ENCODE assay signal across 14 cellular contexts in genomic region chr19:15292140-15292539, GRCh38. TPM values are rescaled to one million over a fixed set of nuclear protein-coding genes. Genes with fewer than 3 reads are reported as not detected.
DNase-seq lines count a peak whose midpoint lies in the region; ATAC-seq and TF ChIP-seq lines count a peak whose summit lies in the region.
"Had no signal": no experiment of that assay in that cellular context is flagged by ENCODE, and none has a peak within 500 bp of the region (broad histone marks: within the 10 kb centered on the region; RNA-seq: fewer than 3 reads in every experiment).

No MANE protein-coding gene starts in this region.

- no peak for ATAC-seq in naive B cell (ENCODE audit: low read depth in 2 of 2)
- no peak for ATAC-seq in HG02870 (IDR thresholded peaks at IDR 0.05; ENCODE audit: unreplicated experiment)
- ATAC-seq: heart right ventricle, K562 had no signal

- POLR2A ChIA-PET in AG04450 (lab: Yijun Ruan, JAX): interaction anchor here (0.8 to 1.5 kb wide), 3 partner anchors 11 to 33 kb away, joined by 3 to 4 read pairs (median 3); no protein-coding TSS in a partner anchor
- POLR2A ChIA-PET in CD8-positive, alpha-beta memory T cell (lab: Charles Lee): no interaction called here
- POLR2A ChIA-PET in activated CD4-positive, alpha-beta memory T cell treated with anti-CD3 and anti-CD28 coated beads for 36 hours (lab: Charles Lee): interaction anchor here (0.8 to 4.7 kb wide), 5 partner anchors 8 to 87 kb away, joined by 3 to 36 read pairs (median 4); partner anchors contain the start of gene AKAP8

- DNase-seq in AG04450 (ENCODE audit: low read depth, low spot score) (no peak), naive B cell (no peak), NCI-H345 treated with DMSO at 0.1 percent for 48 hours (lab: John Stamatoyannopoulos, UW; ENCODE audit: unreplicated experiment) (no peak), nucleus accumbens (lab: John Stamatoyannopoulos, UW) (no peak), NCI-H2107 (lab: John Stamatoyannopoulos, UW) (no peak)
- no peak for DNase-seq in CD8-positive, alpha-beta memory T cell
- DNase-seq in activated CD4-positive, alpha-beta memory T cell treated with anti-CD3 and anti-CD28 coated beads for 36 hours: no peak
- DNase-seq: activated CD8-positive, alpha-beta memory T cell treated with anti-CD3 and anti-CD28 coated beads for 24 hours; heart right ventricle; kidney glomerular epithelial cell; stimulated activated CD4-positive, alpha-beta T cell treated with anti-CD3 and anti-CD28 coated beads, Interleukin-2, amount 100 ng/mL, for 24 hours had no signal

- H3K4me3 Mint-ChIP-seq in CD8-positive, alpha-beta memory T cell: peak overlapping the region in 6 of 7 donors; percentile 38 to 73 (median 55)
- H3K4me3 Mint-ChIP-seq in activated CD4-positive, alpha-beta memory T cell treated with anti-CD3 and anti-CD28 coated beads for 36 hours: no peak overlapping the region
- H3K4me3 Mint-ChIP-seq in naive B cell: peak overlapping the region; percentile 13 to 84 (median 54)

- no peak overlapping the region for H3K4me3 ChIP-seq in AG04450 (ENCODE audit: low read depth, low read length)
- H3K4me3 ChIP-seq in CD8-positive, alpha-beta memory T cell (ENCODE audit: low read length): no peak overlapping the region
- H3K4me3 ChIP-seq: heart right ventricle, K562 had no signal

- no peaks in the 10 kb centered on the region for H3K36me3 ChIP-seq in CD8-positive, alpha-beta memory T cell (ENCODE audit: insufficient read depth, low read length)

- H3K27ac Mint-ChIP-seq in CD8-positive, alpha-beta memory T cell: peak overlapping the region in 6 of 8 donors; percentile 1 to 90 (median 26)
- peak overlapping the region; percentile 75 for H3K27ac Mint-ChIP-seq in activated CD4-positive, alpha-beta memory T cell treated with anti-CD3 and anti-CD28 coated beads for 36 hours
- peak overlapping the region; percentile 51 to 92 (median 86) for H3K27ac Mint-ChIP-seq in naive B cell

- no peaks in the 10 kb centered on the region for H3K9me3 ChIP-seq in AG04450 (ENCODE audit: control insufficient read depth, insufficient read depth, low read length)
- no peaks in the 10 kb centered on the region for H3K9me3 ChIP-seq in CD8-positive, alpha-beta memory T cell (ENCODE audit: low read length)
- H3K9me3 ChIP-seq: heart right ventricle had no signal

- intact Hi-C loops in activated CD4-positive, alpha-beta memory T cell treated with anti-CD3 and anti-CD28 coated beads for 36 hours (cut with micrococcal nuclease): no loop called here

- TF ChIP-seq CTCF in AG04450 (IDR thresholded peaks at IDR 0.05; ENCODE audit: low read depth, low read length): no peak

- no peaks in the 10 kb centered on the region for H3K27me3 Mint-ChIP-seq in CD8-positive, alpha-beta memory T cell
- no peaks in the 10 kb centered on the region for H3K27me3 Mint-ChIP-seq in activated CD4-positive, alpha-beta memory T cell treated with anti-CD3 and anti-CD28 coated beads for 36 hours
- H3K27me3 Mint-ChIP-seq in naive B cell: no peaks in the 10 kb centered on the region

- H3K36me3 Mint-ChIP-seq in CD8-positive, alpha-beta memory T cell: peaks cover 0 to 28% (median 1%) of the 10 kb centered on the region in 3 donors
- H3K36me3 Mint-ChIP-seq in activated CD4-positive, alpha-beta memory T cell treated with anti-CD3 and anti-CD28 coated beads for 36 hours: peaks cover 5% of the 10 kb centered on the region
- peaks cover 0 to 7% of the 10 kb centered on the region in 2 donors for H3K36me3 Mint-ChIP-seq in naive B cell

- CTCF ChIA-PET in AG04450 (lab: Charles Lee): interaction anchor here (0.6 to 1.2 kb wide), 2 partner anchors 31 to 55 kb away, joined by 3 read pairs; no protein-coding TSS in a partner anchor
- CTCF ChIA-PET in CD8-positive, alpha-beta memory T cell (lab: Charles Lee): interaction anchor here (2.0 kb wide), 1 partner anchor 127 kb away, joined by 5 read pairs; the partner anchor contains the start of gene AKAP8L
- CTCF ChIA-PET in activated CD4-positive, alpha-beta memory T cell treated with anti-CD3 and anti-CD28 coated beads for 36 hours (lab: Charles Lee): interaction anchor here (1.2 to 1.7 kb wide), 2 partner anchors 32 to 40 kb away, joined by 3 read pairs; partner anchors contain the start of gene BRD4

- no peaks in the 10 kb centered on the region for H3K27me3 ChIP-seq in AG04450 (ENCODE audit: control insufficient read depth, insufficient read depth, low read length)
- no peaks in the 10 kb centered on the region for H3K27me3 ChIP-seq in CD8-positive, alpha-beta memory T cell (ENCODE audit: insufficient read depth, low read length, poor library complexity, severe bottlenecking)
- H3K27me3 ChIP-seq: heart right ventricle had no signal

- peak overlapping the region; percentile 59 for H3K27ac ChIP-seq in AG04450 (ENCODE audit: low read depth, low read length)
- H3K27ac ChIP-seq in CD8-positive, alpha-beta memory T cell (ENCODE audit: low read depth, low read length): no peak overlapping the region
- H3K27ac ChIP-seq: C4-2B had no signal

- H3K9me3 Mint-ChIP-seq in CD8-positive, alpha-beta memory T cell: no peaks in the 10 kb centered on the region
- H3K9me3 Mint-ChIP-seq in activated CD4-positive, alpha-beta memory T cell treated with anti-CD3 and anti-CD28 coated beads for 36 hours: no peaks in the 10 kb centered on the region
- no peaks in the 10 kb centered on the region for H3K9me3 Mint-ChIP-seq in naive B cell

- H3K4me1 ChIP-seq in CD8-positive, alpha-beta memory T cell (ENCODE audit: insufficient read depth, low read length): peaks cover 96% of the 10 kb centered on the region

- peaks cover 94 to 100% (median 99%) of the 10 kb centered on the region in 3 donors for H3K4me1 Mint-ChIP-seq in CD8-positive, alpha-beta memory T cell
- peaks cover 95% of the 10 kb centered on the region for H3K4me1 Mint-ChIP-seq in activated CD4-positive, alpha-beta memory T cell treated with anti-CD3 and anti-CD28 coated beads for 36 hours (ENCODE audit: low read depth)
- H3K4me1 Mint-ChIP-seq in naive B cell: peaks cover 79 to 99% (median 97%) of the 10 kb centered on the region in 3 donors

RNA-seq across cellular contexts. Expression of gene BRD4, which starts 40.2 kb away (rescaled TPM):
- polyA plus RNA-seq in AG04450 (2011; rRNA removed): 7.8 and 11.5 TPM in 2 replicates
- polyA minus RNA-seq in AG04450 (2011; rRNA and poly(A)+ RNA removed): 29.6 and 47.3 TPM in 2 replicates
- total RNA-seq in CD8-positive, alpha-beta memory T cell: 100 to 1,000 TPM; 101 to 109 TPM
- polyA plus RNA-seq in CD8-positive, alpha-beta memory T cell: 35.3 TPM
- total RNA-seq in activated CD4-positive, alpha-beta memory T cell treated with anti-CD3 and anti-CD28 coated beads for 36 hours: 100 to 1,000 TPM in 1 of 2 experiments, 10 to 100 TPM in 1; 94.5 to 103 TPM
- 10 to 100 TPM; 13.5 to 51.9 (median 18.4) TPM for polyA plus RNA-seq in naive B cell (ENCODE audit: low read depth in 6 of 6)

RNA-seq across cellular contexts. Expression of gene EPHX3, which starts 59.9 kb away (rescaled TPM):
- polyA plus RNA-seq in AG04450 (2011; rRNA removed) (not detected in 2 replicates), naive B cell (ENCODE audit: low read depth in 6 of 6) (not detected)
- polyA minus RNA-seq in AG04450 (2011; rRNA and poly(A)+ RNA removed): 0.13 and 0.55 TPM in 2 replicates
- not detected for total RNA-seq in CD8-positive, alpha-beta memory T cell
- not detected for polyA plus RNA-seq in CD8-positive, alpha-beta memory T cell
- not detected for total RNA-seq in activated CD4-positive, alpha-beta memory T cell treated with anti-CD3 and anti-CD28 coated beads for 36 hours
- polyA plus RNA-seq: K562 had no signal

Comparison
In these comparisons a context has a peak if more than half of its experiments do, and no peak if none do; other contexts are left out.
1. H3K27ac Mint-ChIP-seq: peak in every context shown above with its lines; median percentile 86 in naive B cell; 75 in activated CD4-positive, alpha-beta memory T cell treated with anti-CD3 and anti-CD28 coated beads for 36 hours; 26 in CD8-positive, alpha-beta memory T cell.